ENCODE assay signal across 2 cellular contexts in the genomic region with DNA sequence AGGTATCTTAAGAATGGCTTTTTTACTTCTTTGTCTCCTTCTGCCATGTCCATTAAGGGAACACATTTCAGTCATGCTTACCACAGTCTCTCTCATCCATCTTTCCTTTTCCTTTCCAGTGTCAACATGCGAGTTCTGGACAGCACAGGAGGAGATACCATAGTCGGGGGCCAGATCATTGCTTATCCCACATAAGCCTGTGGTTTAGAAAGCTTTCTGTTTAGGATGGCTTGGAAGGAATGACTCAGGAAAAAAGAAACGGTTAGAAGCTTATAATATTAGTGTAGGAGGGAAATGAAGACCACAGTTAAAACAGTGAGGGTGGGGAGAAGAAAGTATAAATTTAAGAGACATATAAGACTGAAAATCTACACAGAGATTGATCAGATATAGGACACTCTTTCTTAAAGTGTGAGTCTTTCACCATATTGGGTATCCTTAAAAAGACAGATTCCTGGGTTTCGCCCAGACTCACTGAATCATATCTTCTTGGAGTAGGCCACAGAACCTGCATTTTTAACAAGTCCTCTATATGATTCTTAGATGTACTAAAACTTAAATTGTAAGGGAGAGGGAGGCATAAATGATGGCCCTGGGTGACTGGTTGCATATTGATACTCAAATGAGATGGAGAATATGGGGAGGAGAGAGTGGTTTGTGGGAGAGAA.
TF ChIP-seq lines count a peak whose summit lies in the region.

No MANE protein-coding gene starts in this region.

TF ChIP-seq in HCT116, 20 proteins besides CTCF, POLR2A, EP300 and RAD21:
- TF ChIP-seq CEBPB (IDR thresholded peaks at IDR 0.05; ENCODE audit: low read depth) (no peak), ZBTB33 (IDR thresholded peaks at IDR 0.05; ENCODE audit: extremely low read depth, insufficient replicate concordance, low read length) (no peak), SRF (IDR thresholded peaks at IDR 0.05; ENCODE audit: low read depth) (no peak), SIN3A (IDR thresholded peaks at IDR 0.05; ENCODE audit: low read depth) (no peak), SP1 (IDR thresholded peaks at IDR 0.05; ENCODE audit: low read depth) (no peak)

TF ChIP-seq in HepG2, 621 proteins besides CTCF, POLR2A, EP300 and RAD21:
- no peak for TF ChIP-seq KDM3A (CRISPR knock-in tag; IDR thresholded peaks at IDR 0.05; ENCODE audit: low read depth)
- no peak for TF ChIP-seq SRSF1 (optimal IDR thresholded peaks at IDR 0.05; ENCODE audit: low read depth, low read length)
- TF ChIP-seq, protein P1, sequence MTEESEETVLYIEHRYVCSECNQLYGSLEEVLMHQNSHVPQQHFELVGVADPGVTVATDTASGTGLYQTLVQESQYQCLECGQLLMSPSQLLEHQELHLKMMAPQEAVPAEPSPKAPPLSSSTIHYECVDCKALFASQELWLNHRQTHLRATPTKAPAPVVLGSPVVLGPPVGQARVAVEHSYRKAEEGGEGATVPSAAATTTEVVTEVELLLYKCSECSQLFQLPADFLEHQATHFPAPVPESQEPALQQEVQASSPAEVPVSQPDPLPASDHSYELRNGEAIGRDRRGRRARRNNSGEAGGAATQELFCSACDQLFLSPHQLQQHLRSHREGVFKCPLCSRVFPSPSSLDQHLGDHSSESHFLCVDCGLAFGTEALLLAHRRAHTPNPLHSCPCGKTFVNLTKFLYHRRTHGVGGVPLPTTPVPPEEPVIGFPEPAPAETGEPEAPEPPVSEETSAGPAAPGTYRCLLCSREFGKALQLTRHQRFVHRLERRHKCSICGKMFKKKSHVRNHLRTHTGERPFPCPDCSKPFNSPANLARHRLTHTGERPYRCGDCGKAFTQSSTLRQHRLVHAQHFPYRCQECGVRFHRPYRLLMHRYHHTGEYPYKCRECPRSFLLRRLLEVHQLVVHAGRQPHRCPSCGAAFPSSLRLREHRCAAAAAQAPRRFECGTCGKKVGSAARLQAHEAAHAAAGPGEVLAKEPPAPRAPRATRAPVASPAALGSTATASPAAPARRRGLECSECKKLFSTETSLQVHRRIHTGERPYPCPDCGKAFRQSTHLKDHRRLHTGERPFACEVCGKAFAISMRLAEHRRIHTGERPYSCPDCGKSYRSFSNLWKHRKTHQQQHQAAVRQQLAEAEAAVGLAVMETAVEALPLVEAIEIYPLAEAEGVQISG (CRISPR knock-in tag; IDR thresholded peaks at IDR 0.05) = no peak
- TF ChIP-seq ZNF33A (CRISPR knock-in tag; IDR thresholded peaks at IDR 0.05; ENCODE audit: borderline replicate concordance) = no peak
- no peak for TF ChIP-seq MXI1 (IDR thresholded peaks at IDR 0.05; ENCODE audit: borderline replicate concordance, low read depth, low read length)
- TF ChIP-seq ZNF512B (CRISPR knock-in tag; IDR thresholded peaks at IDR 0.05; ENCODE audit: borderline replicate concordance) = no peak
- no peak for TF ChIP-seq CEBPB (IDR thresholded peaks at IDR 0.05; ENCODE audit: borderline replicate concordance, low read depth, low read length)
- TF ChIP-seq HES4 (CRISPR knock-in tag; IDR thresholded peaks at IDR 0.05; ENCODE audit: borderline replicate concordance) = no peak
- TF ChIP-seq, protein P2, sequence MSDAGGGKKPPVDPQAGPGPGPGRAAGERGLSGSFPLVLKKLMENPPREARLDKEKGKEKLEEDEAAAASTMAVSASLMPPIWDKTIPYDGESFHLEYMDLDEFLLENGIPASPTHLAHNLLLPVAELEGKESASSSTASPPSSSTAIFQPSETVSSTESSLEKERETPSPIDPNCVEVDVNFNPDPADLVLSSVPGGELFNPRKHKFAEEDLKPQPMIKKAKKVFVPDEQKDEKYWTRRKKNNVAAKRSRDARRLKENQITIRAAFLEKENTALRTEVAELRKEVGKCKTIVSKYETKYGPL (CRISPR knock-in tag; IDR thresholded peaks at IDR 0.05) = no peak
- TF ChIP-seq ELF1 (CRISPR knock-in tag; IDR thresholded peaks at IDR 0.05) = no peak
- no peak for TF ChIP-seq CBX1 (IDR thresholded peaks at IDR 0.05; ENCODE audit: low read depth)
- TF ChIP-seq FUBP1 (CRISPR knock-in tag; IDR thresholded peaks at IDR 0.05; ENCODE audit: borderline replicate concordance) = no peak
- no peak for TF ChIP-seq ZNF619 (CRISPR knock-in tag; IDR thresholded peaks at IDR 0.05)
- no peak for TF ChIP-seq ARNTL (CRISPR knock-in tag; IDR thresholded peaks at IDR 0.05)
- no peak for TF ChIP-seq ZNF816 (CRISPR knock-in tag; IDR thresholded peaks at IDR 0.05; ENCODE audit: borderline replicate concordance)
- no peak for TF ChIP-seq ZFP62 (CRISPR knock-in tag; IDR thresholded peaks at IDR 0.05)
- TF ChIP-seq FOXC1 (CRISPR knock-in tag; IDR thresholded peaks at IDR 0.05; ENCODE audit: borderline replicate concordance) = no peak
- TF ChIP-seq XRCC5 (optimal IDR thresholded peaks at IDR 0.05; ENCODE audit: low read length) = no peak
- TF ChIP-seq, protein P3, sequence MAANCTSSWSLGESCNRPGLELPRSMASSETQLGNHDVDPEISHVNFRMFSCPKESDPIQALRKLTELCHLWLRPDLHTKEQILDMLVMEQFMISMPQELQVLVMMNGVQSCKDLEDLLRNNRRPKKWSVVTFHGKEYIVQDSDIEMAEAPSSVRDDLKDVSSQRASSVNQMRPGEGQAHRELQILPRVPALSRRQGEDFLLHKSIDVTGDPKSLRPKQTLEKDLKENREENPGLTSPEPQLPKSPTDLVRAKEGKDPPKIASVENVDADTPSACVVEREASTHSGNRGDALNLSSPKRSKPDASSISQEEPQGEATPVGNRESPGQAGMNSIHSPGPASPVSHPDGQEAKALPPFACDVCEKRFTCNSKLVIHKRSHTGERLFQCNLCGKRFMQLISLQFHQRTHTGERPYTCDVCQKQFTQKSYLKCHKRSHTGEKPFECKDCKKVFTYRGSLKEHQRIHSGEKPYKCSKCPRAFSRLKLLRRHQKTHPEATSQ (CRISPR knock-in tag; IDR thresholded peaks at IDR 0.05; ENCODE audit: borderline replicate concordance) = no peak
- TF ChIP-seq RELA (CRISPR knock-in tag; IDR thresholded peaks at IDR 0.05) = no peak
